ENCODE assay signal across 33 cellular contexts in genomic region chr3:18510947-18511346, GRCh38.
"Had no signal": no experiment of that assay in that cellular context is flagged by ENCODE, and none has a peak within 500 bp of the region (broad histone marks: within the 10 kb centered on the region; RNA-seq: fewer than 3 reads in every experiment).

No MANE protein-coding gene starts in this region.

- H3K36me3 ChIP-seq: adrenal gland, ascending aorta, cardiac muscle cell had no signal

- H3K9me3 ChIP-seq: adrenal gland, ascending aorta had no signal

- DNase-seq: activated B cell treated with CpG ODN at 0.5 μM for 24 hours; activated CD4-positive, alpha-beta memory T cell treated with anti-CD3 and anti-CD28 coated beads for 36 hours; activated CD4-positive, alpha-beta T cell treated with anti-CD3 and anti-CD28 coated beads, Interleukin-2, amount 10 ng/mL, durations not matched to agents 24 days and 14 days; activated CD4-positive, alpha-beta T cell treated with anti-CD3 and anti-CD28 coated beads, Interleukin-2, amount 50 U/mL, for 1 hour; activated CD4-positive, alpha-beta T cell treated with anti-CD3 and anti-CD28 coated beads, Interleukin-2, amount 50 U/mL, for 4 hours; activated CD4-positive, CD25-positive, alpha-beta regulatory T cell treated with anti-CD3 and anti-CD28 coated beads, Interleukin-2, amount 50 U/mL, for 72 hours; activated CD8-positive, alpha-beta memory T cell treated with anti-CD3 and anti-CD28 coated beads, Interleukin-2, amount 50 U/mL, for 4 hours; activated effector memory CD4-positive, alpha-beta T cell treated with anti-CD3 and anti-CD28 coated beads, Interleukin-2, amount 50 U/mL, for 16 hours; activated gamma-delta T cell treated with Interleukin-2 at 50 U/mL for 16 hours; activated naive CD4-positive, alpha-beta T cell; activated naive CD4-positive, alpha-beta T cell treated with anti-CD3 and anti-CD28 coated beads for 36 hours; activated naive CD4-positive, alpha-beta T cell treated with anti-CD3 and anti-CD28 coated beads, Interleukin-2, amount 50 U/mL, for 16 hours; activated naive CD8-positive, alpha-beta T cell treated with anti-CD3 and anti-CD28 coated beads for 36 hours; activated T-cell treated with anti-CD3 and anti-CD28 coated beads for 4 hours; activated T-cell treated with anti-CD3 and anti-CD28 coated beads, Interleukin-2, amount 50 U/mL, for 1 hour; activated T-cell treated with anti-CD3 and anti-CD28 coated beads, Interleukin-2, amount 50 U/mL, for 4 hours; activated T-cell treated with anti-CD3 and anti-CD28 coated beads, Interleukin-2, amount 50 U/mL, for 72 hours; adrenal gland; amniotic stem cell; caudate nucleus; cerebellar nuclear complex; SW 1271; T-helper 9 cell had no signal

- H3K4me3 ChIP-seq: adrenal gland, ascending aorta, cardiac muscle cell had no signal

- H3K36me3 Mint-ChIP-seq: brain had no signal

- H3K4me1 ChIP-seq: adrenal gland, ascending aorta had no signal

- H3K27me3 Mint-ChIP-seq: activated B cell treated with CpG ODN at 0.5 μM for 24 hours; activated CD4-positive, alpha-beta memory T cell treated with anti-CD3 and anti-CD28 coated beads for 36 hours; activated CD4-positive, alpha-beta T cell treated with anti-CD3 and anti-CD28 coated beads, Interleukin-2, amount 10 ng/mL, durations not matched to agents 24 days and 14 days; activated naive CD8-positive, alpha-beta T cell treated with anti-CD3 and anti-CD28 coated beads for 36 hours; activated T-helper 17 cell treated with anti-CD3 and anti-CD28 coated beads, Interleukin-2, amount 50 U/mL, for 72 hours; central memory CD8-positive, alpha-beta T cell had no signal

- H3K4me3 Mint-ChIP-seq: activated B cell treated with CpG ODN at 0.5 μM for 24 hours; activated CD4-positive, alpha-beta memory T cell treated with anti-CD3 and anti-CD28 coated beads for 36 hours; activated CD4-positive, alpha-beta T cell treated with anti-CD3 and anti-CD28 coated beads, Interleukin-2, amount 10 ng/mL, durations not matched to agents 24 days and 14 days; activated naive CD4-positive, alpha-beta T cell treated with anti-CD3 and anti-CD28 coated beads for 36 hours; activated naive CD8-positive, alpha-beta T cell treated with anti-CD3 and anti-CD28 coated beads for 36 hours; activated T-cell treated with anti-CD3 and anti-CD28 coated beads, Interleukin-2, amount 50 U/mL, for 4 hours; activated T-cell treated with anti-CD3 and anti-CD28 coated beads, Interleukin-2, amount 50 U/mL, for 72 hours; activated T-helper 1 cell treated with anti-CD3 and anti-CD28 coated beads, Interleukin-12 subunit alpha, Interleukin-12 subunit beta, Interleukin-2, Interleukin-4 antibody, amounts not matched to agents 30 ng/mL and 10 ng/mL and 1 ng/mL, durations not matched to agents 14 hours and 24 hours and 36 hours; activated T-helper 17 cell treated with anti-CD3 and anti-CD28 coated beads, Interleukin-2, amount 50 U/mL, for 72 hours; brain; central memory CD8-positive, alpha-beta T cell; T-helper 1 cell treated with Interleukin-12 subunit alpha and Interleukin-12 subunit beta and Interleukin-4 antibody, amounts not matched to agents 30 μg/mL and 1 μg/mL, for 36 hours; T-helper 2 cell treated with Interferon-gamma antibody and Interleukin-4, amounts not matched to agents 5 μg/mL and 100 μg/mL, for 36 hours had no signal

- H3K27me3 ChIP-seq: adrenal gland, ascending aorta, cardiac muscle cell had no signal

- H3K4me1 Mint-ChIP-seq: brain; central memory CD8-positive, alpha-beta T cell had no signal

- H3K9me3 Mint-ChIP-seq: activated B cell treated with CpG ODN at 0.5 μM for 24 hours; activated CD4-positive, alpha-beta memory T cell treated with anti-CD3 and anti-CD28 coated beads for 36 hours; activated naive CD4-positive, alpha-beta T cell treated with anti-CD3 and anti-CD28 coated beads for 36 hours; activated naive CD8-positive, alpha-beta T cell treated with anti-CD3 and anti-CD28 coated beads for 36 hours; activated T-cell treated with anti-CD3 and anti-CD28 coated beads, Interleukin-2, amount 50 U/mL, for 4 hours; brain; central memory CD8-positive, alpha-beta T cell had no signal

- H3K27ac Mint-ChIP-seq: activated B cell treated with CpG ODN at 0.5 μM for 24 hours; activated CD4-positive, alpha-beta memory T cell treated with anti-CD3 and anti-CD28 coated beads for 36 hours; activated CD4-positive, alpha-beta T cell treated with anti-CD3 and anti-CD28 coated beads, Interleukin-2, amount 10 ng/mL, durations not matched to agents 24 days and 14 days; activated naive CD4-positive, alpha-beta T cell treated with anti-CD3 and anti-CD28 coated beads for 36 hours; activated naive CD8-positive, alpha-beta T cell treated with anti-CD3 and anti-CD28 coated beads for 36 hours; activated T-helper 17 cell treated with anti-CD3 and anti-CD28 coated beads, Interleukin-2, amount 50 U/mL, for 72 hours; brain; T-helper 1 cell treated with Interleukin-12 subunit alpha and Interleukin-12 subunit beta and Interleukin-4 antibody, amounts not matched to agents 30 μg/mL and 1 μg/mL, for 36 hours; T-helper 2 cell treated with Interferon-gamma antibody and Interleukin-4, amounts not matched to agents 5 μg/mL and 100 μg/mL, for 36 hours had no signal

- ATAC-seq: activated naive CD4-positive, alpha-beta T cell treated with anti-CD3 and anti-CD28 coated beads, Interleukin-2, amount 50 U/mL, for 72 hours; activated T-cell treated with anti-CD3 and anti-CD28 coated beads, Interleukin-2, amount 50 U/mL, for 4 hours; activated T-cell treated with anti-CD3 and anti-CD28 coated beads, Interleukin-2, amount 50 U/mL, for 72 hours had no signal

- H3K27ac ChIP-seq: adrenal gland, ascending aorta, cardiac muscle cell, VCaP had no signal
